1 cellular context compared by ENCODE assay signal in the genomic region with DNA sequence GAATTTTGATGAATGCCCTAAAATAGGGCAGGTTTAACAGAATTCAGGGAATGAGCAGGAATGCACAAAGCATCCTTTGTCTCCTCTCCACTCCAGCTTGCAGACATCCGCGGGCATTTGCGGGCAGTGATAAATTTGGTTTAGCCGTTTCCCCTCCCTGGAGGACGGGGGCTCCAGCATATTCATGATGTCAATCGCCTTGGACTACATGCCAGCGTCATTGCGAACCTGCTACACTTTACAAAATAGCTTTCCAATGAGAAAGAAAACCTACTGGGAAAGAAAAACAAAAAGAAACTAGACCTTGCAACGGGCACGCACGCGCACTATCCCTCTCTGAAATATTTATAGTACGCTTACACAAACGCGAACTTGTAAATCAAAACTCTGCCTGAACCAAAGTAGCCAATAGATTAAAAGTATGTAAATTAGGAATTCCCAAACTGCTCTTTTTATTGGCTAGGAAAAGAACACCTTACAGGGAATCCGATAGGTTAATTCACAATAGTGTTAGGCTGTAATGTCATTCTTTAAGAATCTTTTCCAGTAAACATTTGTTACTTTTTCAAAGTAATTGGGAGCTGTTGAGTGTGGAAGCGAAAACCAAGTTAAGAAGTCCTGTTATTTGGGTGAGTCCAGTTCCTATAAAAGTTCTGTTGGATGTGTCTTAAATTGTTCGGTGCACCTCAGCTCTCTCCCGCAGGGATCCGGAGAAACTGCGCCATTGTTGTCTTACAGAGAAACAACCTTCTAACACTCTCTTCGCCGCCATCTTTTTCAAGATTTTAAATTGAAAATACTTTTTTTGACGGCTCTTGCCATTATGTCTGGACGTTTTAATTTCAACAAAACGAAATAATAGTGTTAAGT.
TF ChIP-seq lines count a peak whose summit lies in the region.

No MANE protein-coding gene starts in this region.

TF ChIP-seq in HEK293, 187 proteins besides CTCF, POLR2A, EP300 and RAD21 (continued from another document):
- TF ChIP-seq, protein P1, sequence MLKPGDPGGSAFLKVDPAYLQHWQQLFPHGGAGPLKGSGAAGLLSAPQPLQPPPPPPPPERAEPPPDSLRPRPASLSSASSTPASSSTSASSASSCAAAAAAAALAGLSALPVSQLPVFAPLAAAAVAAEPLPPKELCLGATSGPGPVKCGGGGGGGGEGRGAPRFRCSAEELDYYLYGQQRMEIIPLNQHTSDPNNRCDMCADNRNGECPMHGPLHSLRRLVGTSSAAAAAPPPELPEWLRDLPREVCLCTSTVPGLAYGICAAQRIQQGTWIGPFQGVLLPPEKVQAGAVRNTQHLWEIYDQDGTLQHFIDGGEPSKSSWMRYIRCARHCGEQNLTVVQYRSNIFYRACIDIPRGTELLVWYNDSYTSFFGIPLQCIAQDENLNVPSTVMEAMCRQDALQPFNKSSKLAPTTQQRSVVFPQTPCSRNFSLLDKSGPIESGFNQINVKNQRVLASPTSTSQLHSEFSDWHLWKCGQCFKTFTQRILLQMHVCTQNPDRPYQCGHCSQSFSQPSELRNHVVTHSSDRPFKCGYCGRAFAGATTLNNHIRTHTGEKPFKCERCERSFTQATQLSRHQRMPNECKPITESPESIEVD (tag by site-specific recombination; IDR thresholded peaks at IDR 0.05): peak; percentile 43; the same call in 1 of the 2 replicates
- peak; percentile 16; the same call in 1 of the 2 replicates for TF ChIP-seq WT1 (tag by site-specific recombination; IDR thresholded peaks at IDR 0.05)
- TF ChIP-seq SP7 (tag by site-specific recombination; IDR thresholded peaks at IDR 0.05): no peak
- no peak for TF ChIP-seq GLI4 (tag by site-specific recombination; IDR thresholded peaks at IDR 0.05)
- TF ChIP-seq, protein P2, sequence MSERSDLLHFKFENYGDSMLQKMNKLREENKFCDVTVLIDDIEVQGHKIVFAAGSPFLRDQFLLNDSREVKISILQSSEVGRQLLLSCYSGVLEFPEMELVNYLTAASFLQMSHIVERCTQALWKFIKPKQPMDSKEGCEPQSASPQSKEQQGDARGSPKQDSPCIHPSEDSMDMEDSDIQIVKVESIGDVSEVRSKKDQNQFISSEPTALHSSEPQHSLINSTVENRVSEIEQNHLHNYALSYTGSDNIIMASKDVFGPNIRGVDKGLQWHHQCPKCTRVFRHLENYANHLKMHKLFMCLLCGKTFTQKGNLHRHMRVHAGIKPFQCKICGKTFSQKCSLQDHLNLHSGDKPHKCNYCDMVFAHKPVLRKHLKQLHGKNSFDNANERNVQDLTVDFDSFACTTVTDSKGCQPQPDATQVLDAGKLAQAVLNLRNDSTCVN (tag by site-specific recombination; optimal IDR thresholded peaks at IDR 0.05): peak; percentile 30
- TF ChIP-seq ZNF777 (tag by site-specific recombination; IDR thresholded peaks at IDR 0.05; ENCODE audit: borderline replicate concordance): no peak
- TF ChIP-seq, protein P3, sequence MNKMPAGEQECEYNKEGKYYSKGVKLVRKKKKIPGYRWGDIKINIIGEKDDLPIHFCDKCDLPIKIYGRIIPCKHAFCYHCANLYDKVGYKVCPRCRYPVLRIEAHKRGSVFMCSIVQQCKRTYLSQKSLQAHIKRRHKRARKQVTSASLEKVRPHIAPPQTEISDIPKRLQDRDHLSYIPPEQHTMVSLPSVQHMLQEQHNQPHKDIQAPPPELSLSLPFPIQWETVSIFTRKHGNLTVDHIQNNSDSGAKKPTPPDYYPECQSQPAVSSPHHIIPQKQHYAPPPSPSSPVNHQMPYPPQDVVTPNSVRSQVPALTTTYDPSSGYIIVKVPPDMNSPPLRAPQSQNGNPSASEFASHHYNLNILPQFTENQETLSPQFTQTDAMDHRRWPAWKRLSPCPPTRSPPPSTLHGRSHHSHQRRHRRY (tag by site-specific recombination; IDR thresholded peaks at IDR 0.05): no peak
- no peak for TF ChIP-seq ZNF133 (tag by site-specific recombination; IDR thresholded peaks at IDR 0.05)
- TF ChIP-seq, protein P4, sequence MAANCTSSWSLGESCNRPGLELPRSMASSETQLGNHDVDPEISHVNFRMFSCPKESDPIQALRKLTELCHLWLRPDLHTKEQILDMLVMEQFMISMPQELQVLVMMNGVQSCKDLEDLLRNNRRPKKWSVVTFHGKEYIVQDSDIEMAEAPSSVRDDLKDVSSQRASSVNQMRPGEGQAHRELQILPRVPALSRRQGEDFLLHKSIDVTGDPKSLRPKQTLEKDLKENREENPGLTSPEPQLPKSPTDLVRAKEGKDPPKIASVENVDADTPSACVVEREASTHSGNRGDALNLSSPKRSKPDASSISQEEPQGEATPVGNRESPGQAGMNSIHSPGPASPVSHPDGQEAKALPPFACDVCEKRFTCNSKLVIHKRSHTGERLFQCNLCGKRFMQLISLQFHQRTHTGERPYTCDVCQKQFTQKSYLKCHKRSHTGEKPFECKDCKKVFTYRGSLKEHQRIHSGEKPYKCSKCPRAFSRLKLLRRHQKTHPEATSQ (tag by site-specific recombination; IDR thresholded peaks at IDR 0.05): no peak
- TF ChIP-seq YY2 (tag by site-specific recombination; IDR thresholded peaks at IDR 0.05): peak; percentile 25; the same call in 1 of the 2 replicates
- TF ChIP-seq FEZF1 (tag by site-specific recombination; IDR thresholded peaks at IDR 0.05): peak; percentile 84
- peak; percentile 75 for TF ChIP-seq IKZF3 (tag by site-specific recombination; IDR thresholded peaks at IDR 0.05)
- TF ChIP-seq ZNF529 (tag by site-specific recombination; IDR thresholded peaks at IDR 0.05; ENCODE audit: insufficient replicate concordance): no peak
- peak; percentile 72 for TF ChIP-seq SP2 (tag by site-specific recombination; IDR thresholded peaks at IDR 0.05)
- TF ChIP-seq, protein P5, sequence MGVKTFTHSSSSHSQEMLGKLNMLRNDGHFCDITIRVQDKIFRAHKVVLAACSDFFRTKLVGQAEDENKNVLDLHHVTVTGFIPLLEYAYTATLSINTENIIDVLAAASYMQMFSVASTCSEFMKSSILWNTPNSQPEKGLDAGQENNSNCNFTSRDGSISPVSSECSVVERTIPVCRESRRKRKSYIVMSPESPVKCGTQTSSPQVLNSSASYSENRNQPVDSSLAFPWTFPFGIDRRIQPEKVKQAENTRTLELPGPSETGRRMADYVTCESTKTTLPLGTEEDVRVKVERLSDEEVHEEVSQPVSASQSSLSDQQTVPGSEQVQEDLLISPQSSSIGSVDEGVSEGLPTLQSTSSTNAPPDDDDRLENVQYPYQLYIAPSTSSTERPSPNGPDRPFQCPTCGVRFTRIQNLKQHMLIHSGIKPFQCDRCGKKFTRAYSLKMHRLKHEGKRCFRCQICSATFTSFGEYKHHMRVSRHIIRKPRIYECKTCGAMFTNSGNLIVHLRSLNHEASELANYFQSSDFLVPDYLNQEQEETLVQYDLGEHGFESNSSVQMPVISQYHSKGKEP (tag by site-specific recombination; IDR thresholded peaks at IDR 0.05): no peak
- TF ChIP-seq, protein P6, sequence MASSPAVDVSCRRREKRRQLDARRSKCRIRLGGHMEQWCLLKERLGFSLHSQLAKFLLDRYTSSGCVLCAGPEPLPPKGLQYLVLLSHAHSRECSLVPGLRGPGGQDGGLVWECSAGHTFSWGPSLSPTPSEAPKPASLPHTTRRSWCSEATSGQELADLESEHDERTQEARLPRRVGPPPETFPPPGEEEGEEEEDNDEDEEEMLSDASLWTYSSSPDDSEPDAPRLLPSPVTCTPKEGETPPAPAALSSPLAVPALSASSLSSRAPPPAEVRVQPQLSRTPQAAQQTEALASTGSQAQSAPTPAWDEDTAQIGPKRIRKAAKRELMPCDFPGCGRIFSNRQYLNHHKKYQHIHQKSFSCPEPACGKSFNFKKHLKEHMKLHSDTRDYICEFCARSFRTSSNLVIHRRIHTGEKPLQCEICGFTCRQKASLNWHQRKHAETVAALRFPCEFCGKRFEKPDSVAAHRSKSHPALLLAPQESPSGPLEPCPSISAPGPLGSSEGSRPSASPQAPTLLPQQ (tag by site-specific recombination; IDR thresholded peaks at IDR 0.05): peak; percentile 35; the same call in 1 of the 2 replicates
- no peak for TF ChIP-seq ZNF223 (tag by site-specific recombination; IDR thresholded peaks at IDR 0.05)
- peak; percentile 67; the same call in 1 of the 2 replicates for TF ChIP-seq ZNF366 (tag by site-specific recombination; conservative IDR thresholded peaks at IDR 0.05)
- TF ChIP-seq, protein P7, sequence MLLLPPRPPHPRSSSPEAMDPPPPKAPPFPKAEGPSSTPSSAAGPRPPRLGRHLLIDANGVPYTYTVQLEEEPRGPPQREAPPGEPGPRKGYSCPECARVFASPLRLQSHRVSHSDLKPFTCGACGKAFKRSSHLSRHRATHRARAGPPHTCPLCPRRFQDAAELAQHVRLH (tag by site-specific recombination; IDR thresholded peaks at IDR 0.05): no peak
- TF ChIP-seq KLF16 (tag by site-specific recombination; IDR thresholded peaks at IDR 0.05): no peak
- peak; percentile 27; the same call in 1 of the 2 replicates for TF ChIP-seq ZNF2 (tag by site-specific recombination; IDR thresholded peaks at IDR 0.05)
- no peak for TF ChIP-seq ZNF112 (tag by site-specific recombination; IDR thresholded peaks at IDR 0.05)
- TF ChIP-seq, protein P8, sequence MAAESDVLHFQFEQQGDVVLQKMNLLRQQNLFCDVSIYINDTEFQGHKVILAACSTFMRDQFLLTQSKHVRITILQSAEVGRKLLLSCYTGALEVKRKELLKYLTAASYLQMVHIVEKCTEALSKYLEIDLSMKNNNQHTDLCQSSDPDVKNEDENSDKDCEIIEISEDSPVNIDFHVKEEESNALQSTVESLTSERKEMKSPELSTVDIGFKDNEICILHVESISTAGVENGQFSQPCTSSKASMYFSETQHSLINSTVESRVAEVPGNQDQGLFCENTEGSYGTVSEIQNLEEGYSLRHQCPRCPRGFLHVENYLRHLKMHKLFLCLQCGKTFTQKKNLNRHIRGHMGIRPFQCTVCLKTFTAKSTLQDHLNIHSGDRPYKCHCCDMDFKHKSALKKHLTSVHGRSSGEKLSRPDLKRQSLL (tag by site-specific recombination; IDR thresholded peaks at IDR 0.05): peak; percentile 52; the same call in 1 of the 2 replicates
- TF ChIP-seq ZNF654 (tag by site-specific recombination; IDR thresholded peaks at IDR 0.05; ENCODE audit: low read depth): 0 out of 2 replicates have a peak, but pooled peaks have one; percentile 2
- TF ChIP-seq ZNF501 (tag by site-specific recombination; IDR thresholded peaks at IDR 0.05): 0 out of 2 replicates have a peak, but pooled peaks have one; percentile 59
- no peak for TF ChIP-seq ZNF747 (tag by site-specific recombination; IDR thresholded peaks at IDR 0.05)
- no peak for TF ChIP-seq HOXD13 (CRISPR knock-in tag; IDR thresholded peaks at IDR 0.05; ENCODE audit: borderline replicate concordance)
- TF ChIP-seq REPIN1 (tag by site-specific recombination; IDR thresholded peaks at IDR 0.05; ENCODE audit: low read depth): no peak
- peak; percentile 87 for TF ChIP-seq YY1 (tag by site-specific recombination; IDR thresholded peaks at IDR 0.05)
- TF ChIP-seq ZXDB (tag by site-specific recombination; IDR thresholded peaks at IDR 0.05): peak; percentile 25; the same call in 1 of the 2 replicates
- peak; percentile 89 for TF ChIP-seq ZNF629 (tag by site-specific recombination; IDR thresholded peaks at IDR 0.05)
